In the genomic region with DNA sequence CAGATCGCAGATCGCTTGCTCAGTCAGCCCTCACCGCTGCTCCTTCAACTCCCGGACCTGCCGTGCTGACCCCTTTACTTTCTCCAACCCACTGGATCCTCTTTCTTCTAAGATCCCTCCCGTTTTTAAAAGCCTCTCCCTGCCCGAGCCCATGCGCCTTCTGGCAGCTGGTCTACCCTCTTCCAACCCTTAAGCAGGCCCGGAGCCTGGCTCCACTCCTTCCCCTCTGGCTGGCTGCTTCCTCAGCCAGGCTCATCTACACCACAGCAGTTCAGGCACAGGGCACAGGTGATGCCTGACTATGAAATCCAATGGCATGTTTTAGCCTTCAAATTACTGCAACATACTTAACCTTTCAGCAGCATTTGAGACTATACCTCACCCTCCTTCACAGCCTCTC, we compare ENCODE assay signal across 2 cellular contexts.
TF ChIP-seq lines count a peak whose summit lies in the region.

No MANE protein-coding gene starts in this region.

TF ChIP-seq in GM23338, 12 proteins besides CTCF, POLR2A, EP300 and RAD21:
- TF ChIP-seq, protein P1, sequence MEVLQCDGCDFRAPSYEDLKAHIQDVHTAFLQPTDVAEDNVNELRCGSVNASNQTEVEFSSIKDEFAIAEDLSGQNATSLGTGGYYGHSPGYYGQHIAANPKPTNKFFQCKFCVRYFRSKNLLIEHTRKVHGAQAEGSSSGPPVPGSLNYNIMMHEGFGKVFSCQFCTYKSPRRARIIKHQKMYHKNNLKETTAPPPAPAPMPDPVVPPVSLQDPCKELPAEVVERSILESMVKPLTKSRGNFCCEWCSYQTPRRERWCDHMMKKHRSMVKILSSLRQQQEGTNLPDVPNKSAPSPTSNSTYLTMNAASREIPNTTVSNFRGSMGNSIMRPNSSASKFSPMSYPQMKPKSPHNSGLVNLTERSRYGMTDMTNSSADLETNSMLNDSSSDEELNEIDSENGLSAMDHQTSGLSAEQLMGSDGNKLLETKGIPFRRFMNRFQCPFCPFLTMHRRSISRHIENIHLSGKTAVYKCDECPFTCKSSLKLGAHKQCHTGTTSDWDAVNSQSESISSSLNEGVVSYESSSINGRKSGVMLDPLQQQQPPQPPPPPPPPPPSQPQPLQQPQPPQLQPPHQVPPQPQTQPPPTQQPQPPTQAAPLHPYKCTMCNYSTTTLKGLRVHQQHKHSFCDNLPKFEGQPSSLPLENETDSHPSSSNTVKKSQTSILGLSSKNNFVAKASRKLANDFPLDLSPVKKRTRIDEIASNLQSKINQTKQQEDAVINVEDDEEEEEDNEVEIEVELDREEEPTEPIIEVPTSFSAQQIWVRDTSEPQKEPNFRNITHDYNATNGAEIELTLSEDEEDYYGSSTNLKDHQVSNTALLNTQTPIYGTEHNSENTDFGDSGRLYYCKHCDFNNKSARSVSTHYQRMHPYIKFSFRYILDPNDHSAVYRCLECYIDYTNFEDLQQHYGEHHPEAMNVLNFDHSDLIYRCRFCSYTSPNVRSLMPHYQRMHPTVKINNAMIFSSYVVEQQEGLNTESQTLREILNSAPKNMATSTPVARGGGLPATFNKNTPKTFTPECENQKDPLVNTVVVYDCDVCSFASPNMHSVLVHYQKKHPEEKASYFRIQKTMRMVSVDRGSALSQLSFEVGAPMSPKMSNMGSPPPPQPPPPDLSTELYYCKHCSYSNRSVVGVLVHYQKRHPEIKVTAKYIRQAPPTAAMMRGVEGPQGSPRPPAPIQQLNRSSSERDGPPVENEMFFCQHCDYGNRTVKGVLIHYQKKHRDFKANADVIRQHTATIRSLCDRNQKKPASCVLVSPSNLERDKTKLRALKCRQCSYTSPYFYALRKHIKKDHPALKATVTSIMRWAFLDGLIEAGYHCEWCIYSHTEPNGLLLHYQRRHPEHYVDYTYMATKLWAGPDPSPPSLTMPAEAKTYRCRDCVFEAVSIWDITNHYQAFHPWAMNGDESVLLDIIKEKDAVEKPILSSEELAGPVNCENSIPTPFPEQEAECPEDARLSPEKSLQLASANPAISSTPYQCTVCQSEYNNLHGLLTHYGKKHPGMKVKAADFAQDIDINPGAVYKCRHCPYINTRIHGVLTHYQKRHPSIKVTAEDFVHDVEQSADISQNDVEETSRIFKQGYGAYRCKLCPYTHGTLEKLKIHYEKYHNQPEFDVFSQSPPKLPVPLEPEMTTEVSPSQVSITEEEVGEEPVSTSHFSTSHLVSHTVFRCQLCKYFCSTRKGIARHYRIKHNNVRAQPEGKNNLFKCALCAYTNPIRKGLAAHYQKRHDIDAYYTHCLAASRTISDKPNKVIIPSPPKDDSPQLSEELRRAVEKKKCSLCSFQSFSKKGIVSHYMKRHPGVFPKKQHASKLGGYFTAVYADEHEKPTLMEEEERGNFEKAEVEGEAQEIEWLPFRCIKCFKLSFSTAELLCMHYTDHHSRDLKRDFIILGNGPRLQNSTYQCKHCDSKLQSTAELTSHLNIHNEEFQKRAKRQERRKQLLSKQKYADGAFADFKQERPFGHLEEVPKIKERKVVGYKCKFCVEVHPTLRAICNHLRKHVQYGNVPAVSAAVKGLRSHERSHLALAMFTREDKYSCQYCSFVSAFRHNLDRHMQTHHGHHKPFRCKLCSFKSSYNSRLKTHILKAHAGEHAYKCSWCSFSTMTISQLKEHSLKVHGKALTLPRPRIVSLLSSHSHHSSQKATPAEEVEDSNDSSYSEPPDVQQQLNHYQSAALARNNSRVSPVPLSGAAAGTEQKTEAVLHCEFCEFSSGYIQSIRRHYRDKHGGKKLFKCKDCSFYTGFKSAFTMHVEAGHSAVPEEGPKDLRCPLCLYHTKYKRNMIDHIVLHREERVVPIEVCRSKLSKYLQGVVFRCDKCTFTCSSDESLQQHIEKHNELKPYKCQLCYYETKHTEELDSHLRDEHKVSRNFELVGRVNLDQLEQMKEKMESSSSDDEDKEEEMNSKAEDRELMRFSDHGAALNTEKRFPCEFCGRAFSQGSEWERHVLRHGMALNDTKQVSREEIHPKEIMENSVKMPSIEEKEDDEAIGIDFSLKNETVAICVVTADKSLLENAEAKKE (CRISPR knock-in tag; IDR thresholded peaks at IDR 0.05) = no peak
- TF ChIP-seq ZNF114 (CRISPR knock-in tag; IDR thresholded peaks at IDR 0.05) = no peak
- TF ChIP-seq POLR2AphosphoS5 (IDR thresholded peaks at IDR 0.05; ENCODE audit: low read depth) = no peak
- TF ChIP-seq, protein P2, sequence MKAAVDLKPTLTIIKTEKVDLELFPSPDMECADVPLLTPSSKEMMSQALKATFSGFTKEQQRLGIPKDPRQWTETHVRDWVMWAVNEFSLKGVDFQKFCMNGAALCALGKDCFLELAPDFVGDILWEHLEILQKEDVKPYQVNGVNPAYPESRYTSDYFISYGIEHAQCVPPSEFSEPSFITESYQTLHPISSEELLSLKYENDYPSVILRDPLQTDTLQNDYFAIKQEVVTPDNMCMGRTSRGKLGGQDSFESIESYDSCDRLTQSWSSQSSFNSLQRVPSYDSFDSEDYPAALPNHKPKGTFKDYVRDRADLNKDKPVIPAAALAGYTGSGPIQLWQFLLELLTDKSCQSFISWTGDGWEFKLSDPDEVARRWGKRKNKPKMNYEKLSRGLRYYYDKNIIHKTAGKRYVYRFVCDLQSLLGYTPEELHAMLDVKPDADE (IDR thresholded peaks at IDR 0.05) = no peak
- no peak for TF ChIP-seq EZH2phosphoT487 (IDR thresholded peaks at IDR 0.05; ENCODE audit: unreplicated experiment)

TF ChIP-seq in H1, 55 proteins besides CTCF, POLR2A, EP300 and RAD21 (continued from another document):
- no peak for TF ChIP-seq RNF2 (IDR thresholded peaks at IDR 0.05; ENCODE audit: borderline replicate concordance, low read depth, low read length, missing control alignments, poor library complexity, severe bottlenecking)
- no peak for TF ChIP-seq TAF1 (IDR thresholded peaks at IDR 0.05; ENCODE audit: low read depth, low read length)
